In genomic region chr22:50027639-50028537, GRCh38 we compare ENCODE assay signal across 9 cellular contexts. TPM values are rescaled to one million over a fixed set of nuclear protein-coding genes. Genes with fewer than 3 reads are reported as not detected.
DNase-seq lines count a peak whose midpoint lies in the region; ATAC-seq and TF ChIP-seq lines count a peak whose summit lies in the region.
"Had no signal": no experiment of that assay in that cellular context is flagged by ENCODE, and none has a peak within 500 bp of the region (broad histone marks: within the 10 kb centered on the region; RNA-seq: fewer than 3 reads in every experiment).

No MANE protein-coding gene starts in this region.

- CTCF ChIA-PET in activated naive CD4-positive, alpha-beta T cell treated with anti-CD3 and anti-CD28 coated beads for 36 hours (lab: Charles Lee), result interaction anchor here (0.7 to 1.6 kb wide), 2 partner anchors 38 to 98 kb away, joined by 3 to 4 read pairs; no protein-coding TSS in a partner anchor

- TF ChIP-seq CTCF in osteocyte (IDR thresholded peaks at IDR 0.05), result no peak

- DNase-seq in COLO668 (lab: John Stamatoyannopoulos, UW; ENCODE audit: unreplicated experiment) (peak; percentile 63), NCI-H1694 treated with DMSO at 0.1 percent for 48 hours (lab: John Stamatoyannopoulos, UW) (peak; percentile 8), osteocyte (ENCODE audit: extremely low spot score, unreplicated experiment) (peak; percentile 89), cerebellum (ENCODE audit: low spot score) (no peak), HAP-1 (ENCODE audit: low spot score in 2 of 2) (no peak)
- DNase-seq in activated naive CD4-positive, alpha-beta T cell treated with anti-CD3 and anti-CD28 coated beads for 36 hours, result peak; percentile 53

- no peaks in the 10 kb centered on the region for H3K9me3 Mint-ChIP-seq in activated naive CD4-positive, alpha-beta T cell treated with anti-CD3 and anti-CD28 coated beads for 36 hours
- no peaks in the 10 kb centered on the region for H3K9me3 Mint-ChIP-seq in osteocyte (ENCODE audit: unreplicated experiment)

- peaks cover 12% of the 10 kb centered on the region for H3K4me1 Mint-ChIP-seq in activated naive CD4-positive, alpha-beta T cell treated with anti-CD3 and anti-CD28 coated beads for 36 hours (ENCODE audit: low read depth)
- peaks cover 9% of the 10 kb centered on the region for H3K4me1 Mint-ChIP-seq in osteocyte (ENCODE audit: unreplicated experiment)

- H3K27me3 Mint-ChIP-seq in activated naive CD4-positive, alpha-beta T cell treated with anti-CD3 and anti-CD28 coated beads for 36 hours (ENCODE audit: low read depth), result peaks cover 5% of the 10 kb centered on the region
- peaks cover 10% of the 10 kb centered on the region for H3K27me3 Mint-ChIP-seq in osteocyte (ENCODE audit: unreplicated experiment)

- ATAC-seq in GM18909 (IDR thresholded peaks at IDR 0.05; ENCODE audit: poor library complexity, unreplicated experiment) (no peak), HG03521 (IDR thresholded peaks at IDR 0.05; ENCODE audit: unreplicated experiment) (no peak)

- no peak overlapping the region for H3K27ac Mint-ChIP-seq in activated naive CD4-positive, alpha-beta T cell treated with anti-CD3 and anti-CD28 coated beads for 36 hours
- peak overlapping the region; percentile 62 for H3K27ac Mint-ChIP-seq in osteocyte (ENCODE audit: unreplicated experiment)

- no peak overlapping the region for H3K4me3 Mint-ChIP-seq in activated naive CD4-positive, alpha-beta T cell treated with anti-CD3 and anti-CD28 coated beads for 36 hours
- H3K4me3 Mint-ChIP-seq in osteocyte (ENCODE audit: unreplicated experiment), result no peak overlapping the region

- no peak overlapping the region for H3K4me3 ChIP-seq in HAP-1

- intact Hi-C loops in activated naive CD4-positive, alpha-beta T cell treated with anti-CD3 and anti-CD28 coated beads for 36 hours (cut with micrococcal nuclease), result no loop called here

- no peaks in the 10 kb centered on the region for H3K36me3 ChIP-seq in HAP-1 (replicated peaks)

- in situ Hi-C loops in HAP-1 (cut with MboI; ENCODE audit: low sequenced_read_pairs), result no loop called here

- H3K27me3 ChIP-seq in HAP-1 (ENCODE audit: low read depth), result peaks cover 15% of the 10 kb centered on the region

- H3K36me3 Mint-ChIP-seq in activated naive CD4-positive, alpha-beta T cell treated with anti-CD3 and anti-CD28 coated beads for 36 hours (ENCODE audit: low read depth), result no peaks in the 10 kb centered on the region
- no peaks in the 10 kb centered on the region for H3K36me3 Mint-ChIP-seq in osteocyte (ENCODE audit: unreplicated experiment)

- H3K4me1 ChIP-seq in HAP-1, result no peaks in the 10 kb centered on the region; the same call in 1 of the 2 replicates

- H3K9me3 ChIP-seq in HAP-1, result no peaks in the 10 kb centered on the region

RNA-seq across cellular contexts. Expression of gene IL17REL, which starts 15.3 kb away (rescaled TPM):
- total RNA-seq in activated naive CD4-positive, alpha-beta T cell treated with anti-CD3 and anti-CD28 coated beads for 36 hours, result under 1 TPM; 0.12 to 0.15 TPM
- total RNA-seq in osteocyte, result not detected in 2 replicates
- total RNA-seq in cerebellum, result 0.27 TPM
- total RNA-seq: lower leg skin had no signal

RNA-seq across cellular contexts. Expression of gene TTLL8, which starts 30.2 kb away (rescaled TPM):
- not detected for total RNA-seq in activated naive CD4-positive, alpha-beta T cell treated with anti-CD3 and anti-CD28 coated beads for 36 hours
- total RNA-seq in osteocyte (not detected in 2 replicates), cerebellum (not detected)
- total RNA-seq: lower leg skin had no signal

RNA-seq across cellular contexts. Expression of gene MLC1, which starts 57.3 kb away (rescaled TPM):
- total RNA-seq in activated naive CD4-positive, alpha-beta T cell treated with anti-CD3 and anti-CD28 coated beads for 36 hours, result under 1 TPM in 1 of 2 experiments, not detected in 1; 0.05 TPM
- total RNA-seq in osteocyte (not detected in 2 replicates), cerebellum (33.1 TPM)

Comparison
In these comparisons a context has a peak if more than half of its experiments do, and no peak if none do; other contexts are left out.
1. DNase-seq: peak in COLO668 (single experiment), NCI-H1694 treated with DMSO at 0.1 percent for 48 hours (single experiment), activated naive CD4-positive, alpha-beta T cell treated with anti-CD3 and anti-CD28 coated beads for 36 hours (single experiment) and osteocyte (single experiment); none in cerebellum (single experiment) and HAP-1 (0 of 2).
2. RNA of gene MLC1, which starts 57.3 kb away (total RNA-seq): 33.1 TPM in cerebellum (single experiment); 0.05 TPM in activated naive CD4-positive, alpha-beta T cell treated with anti-CD3 and anti-CD28 coated beads for 36 hours and not detected in osteocyte; every median in the first group is over 10 times any median in the second.